ENCODE assay signal across 29 cellular contexts in the genomic region with DNA sequence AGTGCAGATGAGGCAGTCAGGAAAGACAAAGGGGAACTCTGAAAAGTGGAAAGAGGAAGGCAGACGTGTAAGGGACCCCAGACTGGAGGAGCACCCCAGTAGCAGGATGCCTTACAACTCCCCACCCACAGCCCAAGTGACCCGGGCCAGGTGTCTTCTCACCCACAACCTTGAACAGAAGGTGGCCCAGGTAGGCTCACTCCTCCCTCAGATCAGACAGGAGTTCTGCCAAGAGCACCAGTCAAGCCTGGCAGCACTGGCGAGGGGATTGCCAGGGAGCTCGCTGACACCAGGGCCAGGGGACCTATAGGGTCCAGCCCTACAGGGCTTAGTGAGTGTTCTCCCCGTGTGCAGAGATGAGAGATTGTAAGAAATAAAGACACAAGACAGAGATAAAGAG.
"Had no signal": no experiment of that assay in that cellular context is flagged by ENCODE, and none has a peak within 500 bp of the region (broad histone marks: within the 10 kb centered on the region; RNA-seq: fewer than 3 reads in every experiment).

No MANE protein-coding gene starts in this region.

- H3K4me1 ChIP-seq: colonic mucosa, left ventricle myocardium inferior, prostate gland, upper lobe of left lung had no signal

- ATAC-seq: gastrocnemius medialis; mucosa of descending colon; natural killer cell treated with Interleukin-12 subunit alpha and Interleukin-12 subunit beta and Interleukin-15 and Interleukin-18, amount 100 ng/mL, for 72 hours; sciatic nerve; stimulated activated effector memory CD8-positive, alpha-beta T cell treated with anti-CD3 and anti-CD28 coated beads, Interleukin-12 subunit alpha, Interleukin-12 subunit beta, amount 100 ng/mL, for 72 hours; stimulated activated naive CD8-positive, alpha-beta T cell treated with anti-CD3 and anti-CD28 coated beads, Interleukin-15, amount 100 ng/mL, for 72 hours; T-cell had no signal

- H3K36me3 Mint-ChIP-seq: activated naive CD8-positive, alpha-beta T cell; natural killer cell treated with Interleukin-12 subunit alpha and Interleukin-12 subunit beta and Interleukin-15 and Interleukin-18, amount 100 ng/mL, for 72 hours; T-cell had no signal

- DNase-seq: activated B cell treated with CpG ODN at 0.5 μM for 24 hours; activated CD4-positive, alpha-beta T cell treated with anti-CD3 and anti-CD28 coated beads for 4 hours; activated CD4-positive, alpha-beta T cell treated with anti-CD3 and anti-CD28 coated beads, Interleukin-2, amount 50 U/mL, for 4 hours; activated effector memory CD4-positive, alpha-beta T cell treated with Interleukin-2 at 50 U/mL for 16 hours; activated naive CD4-positive, alpha-beta T cell treated with Interleukin-2 at 50 U/mL for 16 hours; anterior cingulate cortex; cerebellar nuclear complex; colonic mucosa; dorsolateral prefrontal cortex; effector memory CD4-positive, alpha-beta T cell; gastrocnemius medialis; glutamatergic neuron; left ventricle myocardium inferior; mesendoderm; mucosa of descending colon; retina; stimulated activated CD4-positive, alpha-beta T cell treated with anti-CD3 and anti-CD28 coated beads, Interleukin-4, amount 100 ng/mL, for 24 hours; stimulated activated naive CD8-positive, alpha-beta T cell treated with anti-CD3 and anti-CD28 coated beads, Interleukin-15, amount 100 ng/mL, for 72 hours; substantia nigra; T-cell; upper lobe of left lung had no signal

- H3K9me3 Mint-ChIP-seq: activated B cell treated with CpG ODN at 0.5 μM for 24 hours; natural killer cell treated with Interleukin-12 subunit alpha and Interleukin-12 subunit beta and Interleukin-15 and Interleukin-18, amount 100 ng/mL, for 72 hours; T-helper 2 cell treated with Interferon-gamma antibody and Interleukin-4, amounts not matched to agents 5 μg/mL and 100 μg/mL, for 36 hours had no signal

- H3K9me3 ChIP-seq: colonic mucosa, gastrocnemius medialis, left ventricle myocardium inferior, mucosa of descending colon, prostate gland, upper lobe of left lung had no signal

- H3K27ac ChIP-seq: colonic mucosa, dorsolateral prefrontal cortex, gastrocnemius medialis, left ventricle myocardium inferior, prostate gland, skin epidermis, upper lobe of left lung had no signal

- H3K36me3 ChIP-seq: colonic mucosa, gastrocnemius medialis, left ventricle myocardium inferior, prostate gland, upper lobe of left lung had no signal

- H3K27ac Mint-ChIP-seq: activated B cell treated with CpG ODN at 0.5 μM for 24 hours; activated naive CD8-positive, alpha-beta T cell; stimulated activated effector memory CD8-positive, alpha-beta T cell treated with anti-CD3 and anti-CD28 coated beads, Interleukin-12 subunit alpha, Interleukin-12 subunit beta, amount 100 ng/mL, for 72 hours; T-cell; T-helper 2 cell treated with Interferon-gamma antibody and Interleukin-4, amounts not matched to agents 5 μg/mL and 100 μg/mL, for 36 hours had no signal

- H3K4me3 ChIP-seq: colonic mucosa, dorsolateral prefrontal cortex, gastrocnemius medialis, left ventricle myocardium inferior, lung, mucosa of descending colon, prostate gland, skin epidermis, upper lobe of left lung had no signal

- H3K27me3 ChIP-seq: colonic mucosa, gastrocnemius medialis, upper lobe of left lung had no signal

- H3K4me3 Mint-ChIP-seq: activated B cell treated with CpG ODN at 0.5 μM for 24 hours; activated naive CD8-positive, alpha-beta T cell; natural killer cell treated with Interleukin-12 subunit alpha and Interleukin-12 subunit beta and Interleukin-15 and Interleukin-18, amount 100 ng/mL, for 72 hours; stimulated activated effector memory CD8-positive, alpha-beta T cell treated with anti-CD3 and anti-CD28 coated beads, Interleukin-12 subunit alpha, Interleukin-12 subunit beta, amount 100 ng/mL, for 72 hours; T-cell; T-helper 2 cell treated with Interferon-gamma antibody and Interleukin-4, amounts not matched to agents 5 μg/mL and 100 μg/mL, for 36 hours had no signal
